Comparison of ENCODE assay signal across 27 cellular contexts in genomic region chr20:59972037-59972801, GRCh38. TPM values are rescaled to one million over a fixed set of nuclear protein-coding genes. Genes with fewer than 3 reads are reported as not detected.
A peak's percentile ranks its signal among the peaks of the same experiment; 100 is the strongest.
DNase-seq lines count a peak whose midpoint lies in the region; ATAC-seq and TF ChIP-seq lines count a peak whose summit lies in the region.
"Had no signal": no experiment of that assay in that cellular context is flagged by ENCODE, and none has a peak within 500 bp of the region (broad histone marks: within the 10 kb centered on the region; RNA-seq: fewer than 3 reads in every experiment).

No MANE protein-coding gene starts in this region.

- H3K4me3 ChIP-seq in HL-60 (replicated peaks; ENCODE audit: insufficient read depth, low read length) (no peak overlapping the region), neutrophil (ENCODE audit: low read depth in 1 of 2, low read length in 1 of 2) (no peak overlapping the region), testis (no peak overlapping the region), aorta (ENCODE audit: low read length in 2 of 2) (no peak overlapping the region), vagina (no peak overlapping the region)
- H3K4me3 ChIP-seq: heart right ventricle, left ventricle myocardium inferior, neural progenitor cell, psoas muscle, thoracic aorta had no signal

- H3K27ac ChIP-seq in HL-60 (replicated peaks) (0 out of 2 replicates have a peak overlapping the region, but pooled peaks have one; percentile 31), RWPE1 (no peak overlapping the region), neutrophil (peak overlapping the region; percentile 69), testis (no peak overlapping the region), aorta (ENCODE audit: low read depth in 1 of 2, low read length in 2 of 2) (no peak overlapping the region), vagina (no peak overlapping the region)
- H3K27ac ChIP-seq: C4-2B, heart right ventricle, left ventricle myocardium inferior, neural progenitor cell, psoas muscle, thoracic aorta had no signal

- DNase-seq in HL-60 (ENCODE audit: low read depth in 1 of 2, low spot score in 1 of 2) (peak in 1 of 2 experiments; percentile 25), RWPE1 (ENCODE audit: low spot score) (peak; percentile 91), fibroblast of gingiva (ENCODE audit: low read depth) (peak; percentile 20), testis (no peak), aorta (no peak), vagina (ENCODE audit: extremely low spot score in 2 of 2) (no peak)
- DNase-seq: activated B cell treated with CpG ODN at 0.5 μM for 24 hours; activated CD4-positive, alpha-beta T cell treated with anti-CD3 and anti-CD28 coated beads, Interleukin-2, amount 50 U/mL, for 48 hours; activated gamma-delta T cell; activated naive CD8-positive, alpha-beta T cell treated with anti-CD3 and anti-CD28 coated beads, Interleukin-2, amount 50 U/mL, for 24 hours; effector memory CD8-positive, alpha-beta T cell; H9; heart right ventricle; Kasumi-1; left ventricle myocardium inferior; NCI-H1092 treated with DMSO at 0.1 percent for 48 hours; NCI-H2081; NCI-H524; psoas muscle; stimulated activated CD4-positive, alpha-beta T cell treated with anti-CD3 and anti-CD28 coated beads, Interleukin-2, amount 100 ng/mL, for 48 hours; stimulated activated naive B cell treated with anti-CD40 and anti-IgM and Interleukin-4, amounts not matched to agents 10 μg/mL and 1 μg/mL and 100 μg/mL, for 72 hours; T1000 had no signal

- POLR2A ChIA-PET in RWPE1 (lab: Yijun Ruan, JAX; ENCODE audit: low non-redundant PET) = no interaction called here

- CTCF ChIA-PET in RWPE1 (lab: Yijun Ruan, JAX) = interaction anchor here (0.5 to 1.2 kb wide), 10 partner anchors 11 to 63 kb away, joined by 3 to 8 read pairs (median 3); partner anchors contain the start of genes CDH26 and SYCP2

- no peak for ATAC-seq in aorta (ENCODE audit: low FRiP score)
- ATAC-seq in HG02571 (IDR thresholded peaks at IDR 0.05; ENCODE audit: unreplicated experiment) = no peak
- ATAC-seq: activated naive CD8-positive, alpha-beta T cell treated with anti-CD3 and anti-CD28 coated beads, Interleukin-2, amount 50 U/mL, for 24 hours; effector memory CD8-positive, alpha-beta T cell; heart right ventricle; psoas muscle; stimulated activated naive B cell treated with anti-CD40 and anti-IgM and Interleukin-4, amounts not matched to agents 10 μg/mL and 1 μg/mL and 100 μg/mL, for 72 hours had no signal

- intact Hi-C loops in testis (cut with DNase I; ENCODE audit: low total_unique reads) (no loop called here), aorta (cut with DNase I) (no loop called here), vagina (cut with DNase I) (no loop called here)

- 91 to 92% methylated on average over 12 of the region's 12 CpGs for WGBS in testis, 2 donors
- WGBS in aorta, 2 donors = 57 to 65% methylated on average over 12 of the region's 12 CpGs

- H3K4me1 ChIP-seq in neutrophil (ENCODE audit: control insufficient read depth in 1 of 2, insufficient read depth in 1 of 2, low read depth in 1 of 2, low read length in 1 of 2) = peaks cover 24 to 30% of the 10 kb centered on the region in 2 experiments
- H3K4me1 ChIP-seq in testis = no peaks in the 10 kb centered on the region
- H3K4me1 ChIP-seq in aorta (ENCODE audit: control insufficient read depth in 1 of 2, insufficient read depth in 2 of 2, low read length in 2 of 2) = no peaks in the 10 kb centered on the region
- no peaks in the 10 kb centered on the region for H3K4me1 ChIP-seq in vagina
- H3K4me1 ChIP-seq: left ventricle myocardium inferior, neural progenitor cell, psoas muscle had no signal

- no peak for TF ChIP-seq CTCF in HL-60 (IDR thresholded peaks at IDR 0.05; ENCODE audit: insufficient read depth, low read length)
- TF ChIP-seq CTCF in RWPE1 (conservative IDR thresholded peaks at IDR 0.05; ENCODE audit: low read depth) = no peak
- no peak for TF ChIP-seq CTCF in neutrophil (IDR thresholded peaks at IDR 0.05)
- no peak for TF ChIP-seq CTCF in testis (IDR thresholded peaks at IDR 0.05)
- TF ChIP-seq CTCF in vagina (IDR thresholded peaks at IDR 0.05) = no peak

- H3K27me3 ChIP-seq in HL-60 (ENCODE audit: insufficient read depth, poor library complexity, severe bottlenecking) (no peaks in the 10 kb centered on the region), neutrophil (no peaks in the 10 kb centered on the region), testis (no peaks in the 10 kb centered on the region), aorta (ENCODE audit: control insufficient read depth in 1 of 2, insufficient read depth in 2 of 2, low read length in 1 of 2) (no peaks in the 10 kb centered on the region), vagina (no peaks in the 10 kb centered on the region)
- H3K27me3 ChIP-seq: heart right ventricle, neural progenitor cell had no signal

- H3K36me3 ChIP-seq in neutrophil (no peaks in the 10 kb centered on the region), testis (ENCODE audit: low read depth, missing control alignments) (no peaks in the 10 kb centered on the region), aorta (ENCODE audit: control insufficient read depth in 1 of 2, insufficient read depth in 2 of 2, low read length in 1 of 2) (no peaks in the 10 kb centered on the region), vagina (no peaks in the 10 kb centered on the region)
- H3K36me3 ChIP-seq: heart right ventricle, left ventricle myocardium inferior, neural progenitor cell, thoracic aorta had no signal

- TF ChIP-seq POLR2A in testis (IDR thresholded peaks at IDR 0.05) = no peak
- TF ChIP-seq POLR2A in vagina (IDR thresholded peaks at IDR 0.05) = no peak

- no peaks in the 10 kb centered on the region for H3K9me3 ChIP-seq in neutrophil
- H3K9me3 ChIP-seq in testis = no peaks in the 10 kb centered on the region
- no peaks in the 10 kb centered on the region for H3K9me3 ChIP-seq in aorta (ENCODE audit: control insufficient read depth, low read length)
- H3K9me3 ChIP-seq in vagina = no peaks in the 10 kb centered on the region
- H3K9me3 ChIP-seq: left ventricle myocardium inferior, psoas muscle, thoracic aorta had no signal

RNA-seq across cellular contexts. Expression of gene CDH26, which starts 14.0 kb away (rescaled TPM):
- 1 to 10 TPM; 1.7 to 3.5 TPM for total RNA-seq in testis
- polyA plus RNA-seq in testis (ENCODE audit: insufficient read depth, low read depth, low replicate concordance) = 2.0 TPM
- 1 to 10 TPM; 2.8 to 4.5 TPM for total RNA-seq in aorta
- polyA plus RNA-seq in aorta = 1 to 10 TPM in 1 of 2 donors, not detected in 1; 1.2 TPM
- total RNA-seq in vagina = 6.6 TPM

RNA-seq across cellular contexts. Expression of gene FAM217B, which starts 32.0 kb away (rescaled TPM):
- total RNA-seq in testis (10 to 100 TPM; 11.6 to 22.3 TPM), aorta (10 to 100 TPM in 1 of 2 donors, 1 to 10 TPM in 1; 8.7 to 16.6 TPM), vagina (12.8 TPM)
- polyA plus RNA-seq in testis (ENCODE audit: insufficient read depth, low read depth, low replicate concordance) (18.6 TPM), aorta (1 to 10 TPM; 5.4 to 5.6 TPM)

RNA-seq across cellular contexts. Expression of gene PPP1R3D, which starts 32.1 kb away (rescaled TPM):
- total RNA-seq in testis (1 to 10 TPM; 8.2 to 9.4 TPM), aorta (1 to 10 TPM; 8.0 to 8.3 TPM), vagina (11.8 TPM)
- polyA plus RNA-seq in testis (ENCODE audit: insufficient read depth, low read depth, low replicate concordance) (4.7 TPM), aorta (1 to 10 TPM; 2.5 to 4.4 TPM)

RNA-seq across cellular contexts. Expression of gene SYCP2, which starts 38.8 kb away (rescaled TPM):
- total RNA-seq in testis = 10 to 100 TPM; 23.8 to 55.8 TPM
- 18.8 TPM for polyA plus RNA-seq in testis (ENCODE audit: insufficient read depth, low read depth, low replicate concordance)
- 1 to 10 TPM; 2.4 to 5.6 TPM for total RNA-seq in aorta
- 1 to 10 TPM in 1 of 2 donors, under 1 TPM in 1; 0.38 to 5.9 TPM for polyA plus RNA-seq in aorta
- 3.2 TPM for total RNA-seq in vagina

Comparison
In these comparisons a context has a peak if more than half of its experiments do, and no peak if none do; other contexts are left out.
1. DNase-seq: peak in RWPE1 (single experiment) and fibroblast of gingiva (single experiment); none in testis (single experiment), aorta (0 of 2) and vagina (0 of 2).
2. H3K27ac ChIP-seq: peak in HL-60 (single experiment) and neutrophil (single experiment); none in RWPE1 (single experiment), testis (0 of 2), aorta (0 of 2) and vagina (single experiment).